Comparison of ENCODE assay signal across 27 cellular contexts in the genomic region with DNA sequence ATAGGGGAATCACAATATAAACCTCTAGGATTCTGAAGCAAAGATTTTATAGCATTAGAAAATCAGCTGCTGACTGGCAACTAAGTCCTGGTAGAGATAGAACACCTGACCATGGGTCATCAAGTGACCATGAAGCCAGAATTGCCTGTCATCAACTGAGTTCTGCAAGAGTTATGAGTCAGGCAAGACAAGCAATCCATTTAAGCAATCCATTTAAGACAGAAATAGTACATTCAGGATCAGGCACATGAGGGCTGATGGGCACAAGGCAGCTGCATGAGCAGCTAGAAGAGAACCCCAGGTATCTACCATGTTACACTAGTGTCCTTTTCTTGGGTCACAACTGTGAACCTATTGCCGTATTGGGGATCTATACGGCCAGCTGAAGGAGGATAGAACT.
DNase-seq lines count a peak whose midpoint lies in the region; ATAC-seq and TF ChIP-seq lines count a peak whose summit lies in the region.
"Had no signal": no experiment of that assay in that cellular context is flagged by ENCODE, and none has a peak within 500 bp of the region (broad histone marks: within the 10 kb centered on the region; RNA-seq: fewer than 3 reads in every experiment).

No MANE protein-coding gene starts in this region.

- H2AFZ ChIP-seq in mesenchymal stem cell (ENCODE audit: low read depth, low read length) = no peak overlapping the region

- no peak overlapping the region for H3K4me2 ChIP-seq in mesenchymal stem cell (ENCODE audit: low read length, poor library complexity, severe bottlenecking)
- H3K4me2 ChIP-seq: BLaER1 treated with 17β-estradiol and CSF1 and Interleukin-3, amounts not matched to agents 10 nM and 100 nM had no signal

- intact Hi-C loops in CD14-positive monocyte (cut with micrococcal nuclease) = no loop called here

- peak; percentile 72 for DNase-seq in CD14-positive monocyte (ENCODE audit: low spot score)
- DNase-seq in MV-4-11 (lab: John Stamatoyannopoulos, UW) = peak; percentile 15
- peak; percentile 71 for DNase-seq in choroid plexus epithelial cell (ENCODE audit: low read depth)
- DNase-seq in mesenchymal stem cell = peak; percentile 15
- DNase-seq in activated CD4-positive, CD25-positive, alpha-beta regulatory T cell treated with anti-CD3 and anti-CD28 coated beads, Interleukin-2, amount 50 U/mL, for 72 hours = no peak
- no peak for DNase-seq in NCI-H1694 treated with DMSO at 0.1 percent for 48 hours (lab: John Stamatoyannopoulos, UW)
- DNase-seq: activated CD4-positive, alpha-beta memory T cell treated with anti-CD3 and anti-CD28 coated beads, Interleukin-2, amount 10 ng/mL, durations not matched to agents 7 days and 5 days; activated naive CD4-positive, alpha-beta T cell treated with Interleukin-2 at 50 U/mL for 16 hours; activated T-cell treated with anti-CD3 and anti-CD28 coated beads, Interleukin-2, amount 50 U/mL, for 24 hours; anterior cingulate cortex; cerebellar nuclear complex; effector CD4-positive, alpha-beta T cell; hippocampal formation; kidney; natural killer cell; NCI-H1694; NCI-H748 treated with DMSO at 0.1 percent for 48 hours; ovary; stimulated activated CD4-positive, alpha-beta T cell treated with anti-CD3 and anti-CD28 coated beads, Interleukin-1b, Interleukin-23, amount 100 ng/mL, for 48 hours; T-helper 2 cell; testis had no signal

- ATAC-seq in GM21360 (IDR thresholded peaks at IDR 0.05; ENCODE audit: unreplicated experiment) (no peak), GM21529 (IDR thresholded peaks at IDR 0.05; ENCODE audit: unreplicated experiment) (no peak)
- ATAC-seq: natural killer cell; stimulated activated memory B cell treated with anti-CD40 and anti-IgM and Interleukin-4, amounts not matched to agents 10 μg/mL and 1 μg/mL and 100 μg/mL, for 72 hours had no signal

- no peak overlapping the region for H3K14ac ChIP-seq in mesenchymal stem cell (ENCODE audit: low read length in 2 of 2)

- H3K9me3 ChIP-seq in mesenchymal stem cell (ENCODE audit: control insufficient read depth, low read length) = peaks cover 3% of the 10 kb centered on the region
- H3K9me3 ChIP-seq: ovary, SJSA1, testis had no signal

- no peak overlapping the region for H3K27ac ChIP-seq in mesenchymal stem cell (ENCODE audit: low read length, poor library complexity, severe bottlenecking)
- H3K27ac ChIP-seq: BLaER1 treated with 17β-estradiol and CSF1 and Interleukin-3, amounts not matched to agents 10 nM and 100 nM; ovary; SJSA1; testis had no signal

- H3K27me3 ChIP-seq in mesenchymal stem cell (ENCODE audit: control insufficient read depth in 1 of 2, insufficient read depth in 1 of 2, low read length in 2 of 2) = no peaks in the 10 kb centered on the region
- H3K27me3 ChIP-seq: BLaER1 treated with 17β-estradiol and CSF1 and Interleukin-3, amounts not matched to agents 10 nM and 100 nM; ovary; SJSA1; testis had no signal

- no peaks in the 10 kb centered on the region for H3K27me3 Mint-ChIP-seq in CD14-positive monocyte (ENCODE audit: low read depth in 3 of 3)

- H4K91ac ChIP-seq in mesenchymal stem cell (ENCODE audit: low read length) = no peak overlapping the region

- H3K4me3 ChIP-seq in choroid plexus epithelial cell (ENCODE audit: low read depth, low read length) (no peak overlapping the region), mesenchymal stem cell (ENCODE audit: insufficient read depth in 1 of 2, low read depth in 1 of 2, low read length in 2 of 2) (no peak overlapping the region)
- H3K4me3 ChIP-seq: BLaER1 treated with 17β-estradiol and CSF1 and Interleukin-3, amounts not matched to agents 10 nM and 100 nM; ovary; SJSA1; testis had no signal

- H3K4ac ChIP-seq in mesenchymal stem cell (ENCODE audit: low read depth in 1 of 2, low read length in 2 of 2) = no peak overlapping the region

- no peak overlapping the region for H3K18ac ChIP-seq in mesenchymal stem cell (ENCODE audit: low read depth in 1 of 2, low read length in 2 of 2)

- H2BK120ac ChIP-seq in mesenchymal stem cell (ENCODE audit: low read depth, low read length) = no peak overlapping the region

- H3K9ac ChIP-seq in mesenchymal stem cell (ENCODE audit: low read length) = no peak overlapping the region
- H3K9ac ChIP-seq: BLaER1 treated with 17β-estradiol and CSF1 and Interleukin-3, amounts not matched to agents 10 nM and 100 nM had no signal

- no peaks in the 10 kb centered on the region for H3K79me1 ChIP-seq in mesenchymal stem cell (replicated peaks; ENCODE audit: low read length, poor library complexity, severe bottlenecking)

- peaks cover 40% of the 10 kb centered on the region for H3K4me1 Mint-ChIP-seq in CD14-positive monocyte
- H3K4me1 Mint-ChIP-seq: activated CD4-positive, alpha-beta memory T cell treated with anti-CD3 and anti-CD28 coated beads, Interleukin-2, amount 10 ng/mL, durations not matched to agents 7 days and 5 days; memory B cell; natural killer cell; stimulated activated memory B cell treated with anti-CD40 and anti-IgM and Interleukin-4, amounts not matched to agents 10 μg/mL and 1 μg/mL and 100 μg/mL, for 72 hours had no signal

- H3K4me1 ChIP-seq in mesenchymal stem cell (ENCODE audit: control insufficient read depth, insufficient read depth, low read depth, low read length) = no peaks in the 10 kb centered on the region
- H3K4me1 ChIP-seq: BLaER1 treated with 17β-estradiol and CSF1 and Interleukin-3, amounts not matched to agents 10 nM and 100 nM; SJSA1; testis had no signal

- H2BK5ac ChIP-seq in mesenchymal stem cell (ENCODE audit: low read depth, low read length, poor library complexity, severe bottlenecking) = no peak overlapping the region

- TF ChIP-seq CTCF in CD14-positive monocyte (IDR thresholded peaks at IDR 0.05) (no peak), choroid plexus epithelial cell (conservative IDR thresholded peaks at IDR 0.05; ENCODE audit: low read depth, low read length) (no peak)

- H3K36me3 Mint-ChIP-seq in CD14-positive monocyte = peaks cover 0 to 4% of the 10 kb centered on the region in 2 donors
- H3K36me3 Mint-ChIP-seq: natural killer cell; stimulated activated memory B cell treated with anti-CD40 and anti-IgM and Interleukin-4, amounts not matched to agents 10 μg/mL and 1 μg/mL and 100 μg/mL, for 72 hours had no signal

- peak overlapping the region in 4 of 7 donors; percentile 43 to 85 (median 66) for H3K27ac Mint-ChIP-seq in CD14-positive monocyte
- H3K27ac Mint-ChIP-seq: activated CD4-positive, alpha-beta memory T cell treated with anti-CD3 and anti-CD28 coated beads, Interleukin-2, amount 10 ng/mL, durations not matched to agents 7 days and 5 days; activated T-cell treated with anti-CD3 and anti-CD28 coated beads, Interleukin-2, amount 50 U/mL, for 24 hours; memory B cell; natural killer cell; stimulated activated memory B cell treated with anti-CD40 and anti-IgM and Interleukin-4, amounts not matched to agents 10 μg/mL and 1 μg/mL and 100 μg/mL, for 72 hours had no signal

- H3K23ac ChIP-seq in mesenchymal stem cell (ENCODE audit: low read length in 2 of 2) = no peak overlapping the region

- no peaks in the 10 kb centered on the region for H3K36me3 ChIP-seq in mesenchymal stem cell (ENCODE audit: control insufficient read depth in 1 of 2, insufficient read depth in 2 of 2, low read depth in 1 of 2, low read length in 2 of 2)
- H3K36me3 ChIP-seq: BLaER1 treated with 17β-estradiol and CSF1 and Interleukin-3, amounts not matched to agents 10 nM and 100 nM; ovary; SJSA1 had no signal

- H2AK5ac ChIP-seq in mesenchymal stem cell (ENCODE audit: low read length, severe bottlenecking) = no peak overlapping the region

- H2BK12ac ChIP-seq in mesenchymal stem cell (ENCODE audit: low read length in 2 of 2) = no peak overlapping the region

- no peak overlapping the region for H2BK15ac ChIP-seq in mesenchymal stem cell (ENCODE audit: low read depth, poor library complexity, severe bottlenecking)

- H3K9me3 Mint-ChIP-seq in CD14-positive monocyte = peaks cover 0 to 12% (median 2%) of the 10 kb centered on the region in 7 donors
- H3K9me3 Mint-ChIP-seq: activated CD4-positive, alpha-beta memory T cell treated with anti-CD3 and anti-CD28 coated beads, Interleukin-2, amount 10 ng/mL, durations not matched to agents 7 days and 5 days; natural killer cell had no signal

- 100% methylated on average over 2 of the region's 2 CpGs for WGBS in mesenchymal stem cell

- H4K8ac ChIP-seq in mesenchymal stem cell (ENCODE audit: low read length) = no peak overlapping the region

- no peak overlapping the region for H3K4me3 Mint-ChIP-seq in CD14-positive monocyte
- H3K4me3 Mint-ChIP-seq: activated CD4-positive, alpha-beta memory T cell treated with anti-CD3 and anti-CD28 coated beads, Interleukin-2, amount 10 ng/mL, durations not matched to agents 7 days and 5 days; activated T-cell treated with anti-CD3 and anti-CD28 coated beads, Interleukin-2, amount 50 U/mL, for 24 hours; memory B cell; natural killer cell; stimulated activated memory B cell treated with anti-CD40 and anti-IgM and Interleukin-4, amounts not matched to agents 10 μg/mL and 1 μg/mL and 100 μg/mL, for 72 hours had no signal

Comparison
In these comparisons a context has a peak if more than half of its experiments do, and no peak if none do; other contexts are left out.
1. DNase-seq: peak in CD14-positive monocyte (single experiment), MV-4-11 (single experiment), choroid plexus epithelial cell (single experiment) and mesenchymal stem cell (single experiment); none in activated CD4-positive, CD25-positive, alpha-beta regulatory T cell treated with anti-CD3 and anti-CD28 coated beads, Interleukin-2, amount 50 U/mL, for 72 hours (single experiment) and NCI-H1694 treated with DMSO at 0.1 percent for 48 hours (single experiment).